ENCODE assay signal across 9 cellular contexts in the genomic region with DNA sequence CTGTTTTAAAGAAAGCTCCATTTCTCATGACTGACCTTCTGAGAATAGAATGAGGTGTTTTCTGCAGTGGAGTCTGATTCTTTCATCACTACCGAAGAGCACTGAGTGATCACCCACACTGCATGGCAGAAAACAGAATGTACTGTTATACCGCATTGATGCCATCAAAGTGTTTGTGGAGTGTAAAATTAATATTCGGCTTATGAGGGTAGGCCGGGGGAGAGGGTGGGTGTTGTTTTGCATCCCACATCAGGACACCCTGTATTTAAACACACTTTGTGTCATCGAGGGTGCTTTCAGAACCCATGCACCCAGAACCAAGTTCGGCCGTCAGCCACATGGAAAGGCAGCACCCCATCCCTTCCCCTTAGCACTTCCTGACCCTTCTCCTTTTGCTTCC. TPM values are rescaled to one million over a fixed set of nuclear protein-coding genes. Genes with fewer than 3 reads are reported as not detected.
DNase-seq lines count a peak whose midpoint lies in the region; ATAC-seq and FAIRE-seq lines count a peak whose summit lies in the region.
"Had no signal": no experiment of that assay in that cellular context is flagged by ENCODE, and none has a peak within 500 bp of the region (broad histone marks: within the 10 kb centered on the region; RNA-seq: fewer than 3 reads in every experiment).

No MANE protein-coding gene starts in this region.

- no peak for FAIRE-seq in HTR-8/SVneo (lab: Jason Lieb, UNC)

- H3K27me3 Mint-ChIP-seq in activated T-cell treated with anti-CD3 and anti-CD28 coated beads, Interleukin-2, amount 50 U/mL, for 72 hours (ENCODE audit: low read depth): no peaks in the 10 kb centered on the region
- H3K27me3 Mint-ChIP-seq in activated naive CD4-positive, alpha-beta T cell treated with anti-CD3 and anti-CD28 coated beads, Interleukin-2, amount 50 U/mL, for 24 hours: no peaks in the 10 kb centered on the region

- ATAC-seq in activated T-cell treated with anti-CD3 and anti-CD28 coated beads, Interleukin-2, amount 50 U/mL, for 72 hours (replicated peaks in 1 of 2): peak; percentile 51 to 56
- ATAC-seq in HG02938 (IDR thresholded peaks at IDR 0.05; ENCODE audit: unreplicated experiment) (peak; percentile 40), HG03457 (IDR thresholded peaks at IDR 0.05; ENCODE audit: unreplicated experiment) (no peak)

- no peaks in the 10 kb centered on the region for H3K9me3 Mint-ChIP-seq in activated T-cell treated with anti-CD3 and anti-CD28 coated beads, Interleukin-2, amount 50 U/mL, for 72 hours
- H3K9me3 Mint-ChIP-seq in activated naive CD4-positive, alpha-beta T cell treated with anti-CD3 and anti-CD28 coated beads, Interleukin-2, amount 50 U/mL, for 24 hours: no peaks in the 10 kb centered on the region

- peaks cover 71% of the 10 kb centered on the region for H3K4me1 ChIP-seq in thymus (ENCODE audit: control insufficient read depth, insufficient read depth, low read length)

- no peaks in the 10 kb centered on the region for H3K36me3 ChIP-seq in thymus (ENCODE audit: control insufficient read depth, insufficient read depth)
- H3K36me3 ChIP-seq: heart right ventricle had no signal

- no peaks in the 10 kb centered on the region for H3K36me3 Mint-ChIP-seq in activated T-cell treated with anti-CD3 and anti-CD28 coated beads, Interleukin-2, amount 50 U/mL, for 72 hours (ENCODE audit: insufficient read depth in 2 of 2)
- no peaks in the 10 kb centered on the region for H3K36me3 Mint-ChIP-seq in activated naive CD4-positive, alpha-beta T cell treated with anti-CD3 and anti-CD28 coated beads, Interleukin-2, amount 50 U/mL, for 24 hours

- H3K9me3 ChIP-seq in thymus (ENCODE audit: control insufficient read depth): no peaks in the 10 kb centered on the region
- H3K9me3 ChIP-seq: heart right ventricle had no signal

- DNase-seq in activated T-cell treated with anti-CD3 and anti-CD28 coated beads, Interleukin-2, amount 50 U/mL, for 72 hours: peak; percentile 26 to 40
- no peak for DNase-seq in activated T-cell treated with anti-CD3 and anti-CD28 coated beads, Interleukin-2, amount 50 U/mL, for 1 hour
- DNase-seq in HTR-8/SVneo (ENCODE audit: insufficient read length, low spot score) (no peak), OCI-M1 (lab: John Stamatoyannopoulos, UW) (no peak)
- DNase-seq: heart right ventricle had no signal

- no peaks in the 10 kb centered on the region for H3K27me3 ChIP-seq in thymus (ENCODE audit: control insufficient read depth, insufficient read depth)
- H3K27me3 ChIP-seq: heart right ventricle had no signal

- WGBS in thymus: 80% methylated on average over 7 of the region's 7 CpGs

- peaks cover 89% of the 10 kb centered on the region for H3K4me1 Mint-ChIP-seq in activated T-cell treated with anti-CD3 and anti-CD28 coated beads, Interleukin-2, amount 50 U/mL, for 72 hours (ENCODE audit: low read depth)
- H3K4me1 Mint-ChIP-seq in activated naive CD4-positive, alpha-beta T cell treated with anti-CD3 and anti-CD28 coated beads, Interleukin-2, amount 50 U/mL, for 24 hours: peaks cover 88% of the 10 kb centered on the region

- H3K4me3 ChIP-seq in thymus (ENCODE audit: low read length): no peak overlapping the region
- H3K4me3 ChIP-seq: heart right ventricle had no signal

- peak overlapping the region; percentile 89 for H3K27ac ChIP-seq in thymus (ENCODE audit: low read depth)

- peak overlapping the region; percentile 80 to 84 for H3K4me3 Mint-ChIP-seq in activated T-cell treated with anti-CD3 and anti-CD28 coated beads, Interleukin-2, amount 50 U/mL, for 72 hours
- peak overlapping the region; percentile 84 for H3K4me3 Mint-ChIP-seq in activated naive CD4-positive, alpha-beta T cell treated with anti-CD3 and anti-CD28 coated beads, Interleukin-2, amount 50 U/mL, for 24 hours

- peak overlapping the region; percentile 96 for H3K27ac Mint-ChIP-seq in activated T-cell treated with anti-CD3 and anti-CD28 coated beads, Interleukin-2, amount 50 U/mL, for 72 hours
- H3K27ac Mint-ChIP-seq in activated naive CD4-positive, alpha-beta T cell treated with anti-CD3 and anti-CD28 coated beads, Interleukin-2, amount 50 U/mL, for 24 hours: peak overlapping the region; percentile 96

RNA-seq across cellular contexts. Expression of a gene that starts 41.3 kb away (rescaled TPM):
- 100 to 1,000 TPM; 713 to 736 TPM for total RNA-seq in activated T-cell treated with anti-CD3 and anti-CD28 coated beads, Interleukin-2, amount 50 U/mL, for 72 hours
- polyA plus RNA-seq in thymus: 223 TPM

Comparison
In these comparisons a context has a peak if more than half of its experiments do, and no peak if none do; other contexts are left out.
1. DNase-seq: peak in activated T-cell treated with anti-CD3 and anti-CD28 coated beads, Interleukin-2, amount 50 U/mL, for 72 hours (2 of 2); none in activated T-cell treated with anti-CD3 and anti-CD28 coated beads, Interleukin-2, amount 50 U/mL, for 1 hour (single experiment), HTR-8/SVneo (single experiment) and OCI-M1 (single experiment).